ENCODE assay signal across 8 cellular contexts in the genomic region with DNA sequence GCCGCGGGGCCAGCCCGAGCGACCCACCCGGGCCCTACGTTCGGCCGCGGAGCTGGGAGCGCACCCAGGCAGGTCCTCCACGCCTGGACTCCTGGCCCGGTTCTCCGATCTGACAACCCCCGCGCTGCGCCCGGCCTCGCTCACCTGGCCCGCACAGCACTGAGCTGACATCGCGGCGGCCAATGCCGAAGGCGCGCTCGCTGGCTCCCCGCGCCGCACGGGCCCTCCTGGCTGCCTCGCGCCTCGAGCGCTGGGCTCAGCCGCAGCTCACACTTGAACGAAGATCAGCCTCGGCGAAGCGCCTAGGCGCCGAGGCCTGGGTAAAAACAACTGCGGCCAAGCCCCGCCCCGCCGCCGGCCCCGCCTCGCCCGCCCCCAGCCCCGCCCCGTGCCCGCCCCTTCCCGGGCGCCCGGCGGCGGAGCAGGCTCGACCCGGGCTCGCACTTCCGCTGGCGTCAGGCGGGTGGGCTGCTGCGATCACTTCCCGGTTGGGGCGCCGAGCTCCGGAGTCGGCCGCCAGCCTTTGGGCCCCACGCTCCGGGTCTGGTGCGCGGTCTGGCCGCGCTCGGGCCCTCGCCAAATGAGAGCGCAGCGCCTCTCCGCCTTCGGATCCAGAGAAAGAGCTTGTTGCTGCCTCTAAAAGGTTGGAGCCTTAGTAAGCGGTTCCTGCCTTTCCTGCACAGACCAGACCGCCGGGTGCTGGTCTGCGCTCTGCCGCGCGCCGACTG. TPM values are rescaled to one million over a fixed set of nuclear protein-coding genes. Genes with fewer than 3 reads are reported as not detected.
DNase-seq lines count a peak whose midpoint lies in the region; ATAC-seq and TF ChIP-seq lines count a peak whose summit lies in the region.

A gene (minus strand): TSS at position 297 of the 728 bp plus-strand sequence. CDS start 126 bp downstream, at position 171.

- POLR2A ChIA-PET in PC-9 (lab: Charles Lee; ENCODE audit: unreplicated experiment): interaction anchor here (0.5 to 1.7 kb wide), 11 partner anchors 9 to 1276 kb away, joined by 3 to 19 read pairs (median 5); no protein-coding TSS in a partner anchor

- peak; percentile 86 for ATAC-seq in HG03175 (IDR thresholded peaks at IDR 0.05; ENCODE audit: unreplicated experiment)
- peak; percentile 86 for ATAC-seq in esophagus mucosa

- no TSS peak for BruUV-seq in PC-9 (replicated peaks; lab: Mats Ljungman, UMichigan)

- peak; percentile 97 for TF ChIP-seq POLR2A in GM18951 (IDR thresholded peaks at IDR 0.05; ENCODE audit: extremely low read depth, insufficient read depth, insufficient read length)

- CTCF ChIA-PET in PC-9 (lab: Charles Lee): interaction anchor here (0.6 to 0.7 kb wide), 2 partner anchors 52 to 910 kb away, joined by 4 to 7 read pairs; no protein-coding TSS in a partner anchor

- peak within 1 kb of the TSS; percentile 76 for H3K4me3 ChIP-seq in PC-9

- peak within 1 kb of the TSS; percentile 77 for H2AFZ ChIP-seq in PC-9

- DNase-seq in AML-193 (lab: John Stamatoyannopoulos, UW) (peak; percentile 57 to 68), PC-9 (peak; percentile 53 to 79), myocyte (ENCODE audit: low read depth) (peak; percentile 83)
- peak; percentile 94 for DNase-seq in activated T-cell treated with anti-CD3 and anti-CD28 coated beads, Interleukin-2, amount 50 U/mL, for 24 hours
- peak; percentile 67 to 84 for DNase-seq in stimulated activated CD8-positive, alpha-beta memory T cell treated with anti-CD3 and anti-CD28 coated beads, Interleukin-7, amount 100 ng/mL, for 4 hours (ENCODE audit: low read depth in 2 of 2)

- H3K9me2 ChIP-seq in PC-9 (ENCODE audit: insufficient read depth): no peaks in the 10 kb centered on the region

- H3K9me3 ChIP-seq in PC-9 (ENCODE audit: insufficient read depth, low read depth): no peaks in the 10 kb centered on the region

- peak within 1 kb of the TSS; percentile 100 for H3K4me3 Mint-ChIP-seq in activated T-cell treated with anti-CD3 and anti-CD28 coated beads, Interleukin-2, amount 50 U/mL, for 24 hours

- TF ChIP-seq CTCF in PC-9 (conservative IDR thresholded peaks at IDR 0.05): no peak

- in situ Hi-C loops in GM18951 (cut with MboI; ENCODE audit: low sequenced_read_pairs, unreplicated experiment): no loop called here

- peaks cover 52% of the 10 kb centered on the region for H3K4me1 Mint-ChIP-seq in activated T-cell treated with anti-CD3 and anti-CD28 coated beads, Interleukin-2, amount 50 U/mL, for 24 hours (ENCODE audit: low read depth)

- no peaks in the 10 kb centered on the region for H3K9me3 Mint-ChIP-seq in activated T-cell treated with anti-CD3 and anti-CD28 coated beads, Interleukin-2, amount 50 U/mL, for 24 hours

- intact Hi-C loops in PC-9 (cut with micrococcal nuclease; ENCODE audit: unreplicated experiment): loop anchor here (1.0 to 5.0 kb wide), 2 partner anchors 9 to 164 kb away; no protein-coding TSS in a partner anchor

- peaks cover 38% of the 10 kb centered on the region for H3K36me3 Mint-ChIP-seq in activated T-cell treated with anti-CD3 and anti-CD28 coated beads, Interleukin-2, amount 50 U/mL, for 24 hours (ENCODE audit: low read depth)

- 0 out of 2 replicates have a peak, but pooled peaks cover 4% of the 10 kb centered on the region for H3K36me3 ChIP-seq in PC-9 (ENCODE audit: low read depth)

- peaks cover 23% of the 10 kb centered on the region for H3F3A ChIP-seq in PC-9 (ENCODE audit: insufficient read depth, low read depth)

- H3K79me2 ChIP-seq in PC-9 (ENCODE audit: low read depth): peaks cover 67% of the 10 kb centered on the region

- H3K27me3 ChIP-seq in PC-9 (ENCODE audit: insufficient read depth, low read depth): no peaks in the 10 kb centered on the region

- peaks cover 36% of the 10 kb centered on the region for H3K4me1 ChIP-seq in PC-9 (replicated peaks; ENCODE audit: insufficient read depth)

- H3K27ac Mint-ChIP-seq in activated T-cell treated with anti-CD3 and anti-CD28 coated beads, Interleukin-2, amount 50 U/mL, for 24 hours: peak within 1 kb of the TSS; percentile 99

- H3K27me3 Mint-ChIP-seq in activated T-cell treated with anti-CD3 and anti-CD28 coated beads, Interleukin-2, amount 50 U/mL, for 24 hours: no peaks in the 10 kb centered on the region

- H3K4me2 ChIP-seq in PC-9: peak within 1 kb of the TSS; percentile 97

- H4K20me1 ChIP-seq in PC-9 (ENCODE audit: insufficient read depth): peaks cover 31% of the 10 kb centered on the region

- peak within 1 kb of the TSS; percentile 94 for H3K27ac ChIP-seq in PC-9

RNA-seq across cellular contexts. Expression of the gene that starts here (rescaled TPM):
- total RNA-seq in PC-9 (2021): 68.8 and 77.7 TPM in 2 replicates
- 71.3 TPM for total RNA-seq in esophagus mucosa
- total RNA-seq in myocyte: 20.4 and 23.7 TPM in 2 replicates
- 24.5 TPM for polyA plus RNA-seq in myocyte (2012)

Comparison
In these comparisons a context has a peak if more than half of its experiments do, and no peak if none do; other contexts are left out.
1. Peak in every context shown above with its lines: DNase-seq, ATAC-seq, H3K4me3 ChIP-seq and H3K27ac ChIP-seq.